ENCODE assay signal across 8 cellular contexts in genomic region chr9:71910602-71911060, GRCh38. TPM values are rescaled to one million over a fixed set of nuclear protein-coding genes. Genes with fewer than 3 reads are reported as not detected.
A peak's percentile ranks its signal among the peaks of the same experiment; 100 is the strongest.
DNase-seq lines count a peak whose midpoint lies in the region; ATAC-seq, FAIRE-seq and TF ChIP-seq lines count a peak whose summit lies in the region.

No MANE protein-coding gene starts in this region.

- peaks cover 8 to 22% of the 10 kb centered on the region in 2 donors for H3K4me1 ChIP-seq in muscle layer of duodenum (ENCODE audit: control insufficient read depth in 1 of 2, insufficient read depth in 2 of 2, low read length in 2 of 2)

- DNase-seq in H54 (ENCODE audit: insufficient read length, low spot score) (peak; percentile 33), MG63 (no peak), NCI-H1694 (lab: John Stamatoyannopoulos, UW) (no peak), Ammon's horn (ENCODE audit: low spot score) (no peak), A172 (ENCODE audit: low spot score) (no peak)

- H3K9me3 ChIP-seq in MG63 = no peaks in the 10 kb centered on the region
- H3K9me3 ChIP-seq in muscle layer of duodenum (ENCODE audit: control insufficient read depth in 1 of 2, low read length in 2 of 2) = no peaks in the 10 kb centered on the region

- no peaks in the 10 kb centered on the region for H3K27me3 ChIP-seq in MG63
- no peaks in the 10 kb centered on the region for H3K27me3 ChIP-seq in muscle layer of duodenum (ENCODE audit: low read depth, low read length)

- peak overlapping the region; percentile 79 for H3K4me3 ChIP-seq in MG63
- peak overlapping the region; percentile 96 to 98 for H3K4me3 ChIP-seq in muscle layer of duodenum (ENCODE audit: low read depth in 1 of 2, low read length in 2 of 2)

- peak overlapping the region; percentile 89 for H3K27ac ChIP-seq in cingulate gyrus (ENCODE audit: low read depth, low read length)
- peak overlapping the region; percentile 92 for H3K27ac ChIP-seq in muscle layer of duodenum (ENCODE audit: low read length)

- FAIRE-seq in H54 (lab: Jason Lieb, UNC) = no peak

- peak; percentile 26 for ATAC-seq in GM18505 (IDR thresholded peaks at IDR 0.05; ENCODE audit: unreplicated experiment)

- TF ChIP-seq POLR2A in GM18505 (IDR thresholded peaks at IDR 0.05; ENCODE audit: borderline replicate concordance, extremely low read depth, insufficient read depth, insufficient read length) (no peak), H54 (IDR thresholded peaks at IDR 0.05; ENCODE audit: low read depth, low read length) (no peak)

- no peaks in the 10 kb centered on the region for H3K36me3 ChIP-seq in MG63
- H3K36me3 ChIP-seq in muscle layer of duodenum (ENCODE audit: control insufficient read depth in 1 of 2, insufficient read depth in 2 of 2, low read length in 2 of 2) = peaks cover 0 to 9% of the 10 kb centered on the region in 2 donors

RNA-seq across cellular contexts. Expression of gene ABHD17B, which starts 0.4 kb away (rescaled TPM):
- 10.8 and 11.4 TPM in 2 replicates for total RNA-seq in MG63 (2014; rRNA removed; shearing (Covaris generic); ENCODE audit: low replicate concordance)
- total RNA-seq in A172 (2014; rRNA removed; shearing (Covaris generic)) = 34.5 and 41.7 TPM in 2 replicates

RNA-seq across cellular contexts. Expression of gene C9orf85, which starts 0.8 kb away (rescaled TPM):
- total RNA-seq in MG63 (2014; rRNA removed; shearing (Covaris generic); ENCODE audit: low replicate concordance) = 4.6 and 9.4 TPM in 2 replicates
- 10.9 and 16.5 TPM in 2 replicates for total RNA-seq in A172 (2014; rRNA removed; shearing (Covaris generic))
